ENCODE assay signal across 9 cellular contexts in genomic region chr5:112418412-112419049, GRCh38. TPM values are rescaled to one million over a fixed set of nuclear protein-coding genes. Genes with fewer than 3 reads are reported as not detected.
DNase-seq lines count a peak whose midpoint lies in the region; ATAC-seq, FAIRE-seq and TF ChIP-seq lines count a peak whose summit lies in the region.
"Had no signal": no experiment of that assay in that cellular context is flagged by ENCODE, and none has a peak within 500 bp of the region (broad histone marks: within the 10 kb centered on the region; RNA-seq: fewer than 3 reads in every experiment).

No MANE protein-coding gene starts in this region.

- H3K36me3 ChIP-seq in hepatocyte (replicated peaks; ENCODE audit: insufficient read depth, low read depth) (no peaks in the 10 kb centered on the region), skeletal muscle tissue (ENCODE audit: control insufficient read depth in 3 of 3, insufficient read depth in 3 of 3, low read length in 3 of 3) (no peaks in the 10 kb centered on the region)

- no peaks in the 10 kb centered on the region for H3K9me2 ChIP-seq in hepatocyte (replicated peaks; ENCODE audit: insufficient read depth)

- H3K9ac ChIP-seq in skeletal muscle tissue (ENCODE audit: low read depth in 1 of 3, low read length in 3 of 3) = peak overlapping the region; percentile 61 to 70 (median 64)

- peak overlapping the region; percentile 94 for H2AFZ ChIP-seq in hepatocyte

- peak overlapping the region; percentile 85 for H3K4me2 ChIP-seq in hepatocyte

- no peaks in the 10 kb centered on the region for H3K27me3 ChIP-seq in hepatocyte
- peaks cover 13 to 35% (median 22%) of the 10 kb centered on the region in 3 donors for H3K27me3 ChIP-seq in skeletal muscle tissue (ENCODE audit: control insufficient read depth in 3 of 3, insufficient read depth in 3 of 3, low read length in 3 of 3)

- FAIRE-seq in RCC 7860 (lab: Jason Lieb, UNC) = no peak
- FAIRE-seq: G401.6 had no signal

- no peaks in the 10 kb centered on the region for H3K36me3 Mint-ChIP-seq in activated CD8-positive, alpha-beta memory T cell treated with anti-CD3 and anti-CD28 coated beads, Interleukin-2, amount 10 ng/mL, durations not matched to agents 7 days and 5 days
- H3K36me3 Mint-ChIP-seq in activated T-helper 1 cell treated with anti-CD3 and anti-CD28 coated beads, Interleukin-12 subunit alpha, Interleukin-12 subunit beta, Interleukin-2, Interleukin-4 antibody, amounts not matched to agents 30 ng/mL and 10 ng/mL and 1 ng/mL, durations not matched to agents 14 hours and 24 hours and 36 hours (ENCODE audit: low read depth) = peaks cover 1% of the 10 kb centered on the region

- H3K27me3 Mint-ChIP-seq in activated CD8-positive, alpha-beta memory T cell treated with anti-CD3 and anti-CD28 coated beads, Interleukin-2, amount 10 ng/mL, durations not matched to agents 7 days and 5 days = peaks cover 65% of the 10 kb centered on the region
- H3K27me3 Mint-ChIP-seq in activated T-helper 1 cell treated with anti-CD3 and anti-CD28 coated beads, Interleukin-12 subunit alpha, Interleukin-12 subunit beta, Interleukin-2, Interleukin-4 antibody, amounts not matched to agents 30 ng/mL and 10 ng/mL and 1 ng/mL, durations not matched to agents 14 hours and 24 hours and 36 hours (ENCODE audit: insufficient read depth) = peaks cover 67% of the 10 kb centered on the region

- H3K79me2 ChIP-seq in hepatocyte = peaks cover 20% of the 10 kb centered on the region

- intact Hi-C loops in activated T-helper 1 cell treated with anti-CD3 and anti-CD28 coated beads, Interleukin-12 subunit alpha, Interleukin-12 subunit beta, Interleukin-2, Interleukin-4 antibody, amounts not matched to agents 30 ng/mL and 10 ng/mL and 1 ng/mL, durations not matched to agents 14 hours and 24 hours and 36 hours (cut with micrococcal nuclease) = loop anchor here (2.0 kb wide), 1 partner anchor 318 kb away; the partner anchor contains the start of gene APC

- 2% methylated on average over 39 of the region's 39 CpGs for WGBS in hepatocyte (ENCODE audit: low lambda C conversion rate, missing lambda C conversion rate)

- peak overlapping the region; percentile 31 for H3K27ac Mint-ChIP-seq in activated CD8-positive, alpha-beta memory T cell treated with anti-CD3 and anti-CD28 coated beads, Interleukin-2, amount 10 ng/mL, durations not matched to agents 7 days and 5 days
- peak overlapping the region; percentile 1 for H3K27ac Mint-ChIP-seq in activated T-helper 1 cell treated with anti-CD3 and anti-CD28 coated beads, Interleukin-12 subunit alpha, Interleukin-12 subunit beta, Interleukin-2, Interleukin-4 antibody, amounts not matched to agents 30 ng/mL and 10 ng/mL and 1 ng/mL, durations not matched to agents 14 hours and 24 hours and 36 hours

- H3K4me3 Mint-ChIP-seq in activated CD8-positive, alpha-beta memory T cell treated with anti-CD3 and anti-CD28 coated beads, Interleukin-2, amount 10 ng/mL, durations not matched to agents 7 days and 5 days = peak overlapping the region; percentile 69
- H3K4me3 Mint-ChIP-seq in activated T-helper 1 cell treated with anti-CD3 and anti-CD28 coated beads, Interleukin-12 subunit alpha, Interleukin-12 subunit beta, Interleukin-2, Interleukin-4 antibody, amounts not matched to agents 30 ng/mL and 10 ng/mL and 1 ng/mL, durations not matched to agents 14 hours and 24 hours and 36 hours = peak overlapping the region; percentile 81

- H3K4me1 ChIP-seq in hepatocyte (ENCODE audit: insufficient read depth) = no peaks in the 10 kb centered on the region
- H3K4me1 ChIP-seq in skeletal muscle tissue (ENCODE audit: control insufficient read depth in 3 of 3, insufficient read depth in 3 of 3, low read length in 3 of 3) = peaks cover 3 to 19% (median 3%) of the 10 kb centered on the region in 3 donors

- H3K27ac ChIP-seq in hepatocyte = peak overlapping the region; percentile 70
- peak overlapping the region; percentile 46 for H3K27ac ChIP-seq in skeletal muscle tissue (ENCODE audit: low read depth, low read length)

- TF ChIP-seq CTCF in hepatocyte (IDR thresholded peaks at IDR 0.05; ENCODE audit: poor library complexity) = no peak

- DNase-seq in activated CD8-positive, alpha-beta memory T cell treated with anti-CD3 and anti-CD28 coated beads, Interleukin-2, amount 10 ng/mL, durations not matched to agents 7 days and 5 days = no peak
- DNase-seq in activated CD8-positive, alpha-beta memory T cell treated with anti-CD3 and anti-CD28 coated beads for 24 hours = no peak
- no peak for DNase-seq in activated T-helper 1 cell treated with anti-CD3 and anti-CD28 coated beads, Interleukin-12 subunit alpha, Interleukin-12 subunit beta, Interleukin-2, Interleukin-4 antibody, amounts not matched to agents 30 ng/mL and 10 ng/mL and 1 ng/mL, durations not matched to agents 14 hours and 24 hours and 36 hours (ENCODE audit: low spot score)
- no peak for DNase-seq in hepatocyte (ENCODE audit: low spot score)
- DNase-seq in RCC 7860 (ENCODE audit: low spot score) = no peak
- no peak for DNase-seq in SIG-M5 treated with dmso at 0.1 percent for 504 hours (lab: John Stamatoyannopoulos, UW; ENCODE audit: unreplicated experiment)
- no peak for DNase-seq in 8988T

- CTCF ChIA-PET in activated CD8-positive, alpha-beta memory T cell treated with anti-CD3 and anti-CD28 coated beads, Interleukin-2, amount 10 ng/mL, durations not matched to agents 7 days and 5 days (lab: Charles Lee) = interaction anchor here (0.9 to 2.8 kb wide), 5 partner anchors 11 to 243 kb away, joined by 3 to 9 read pairs (median 4); no protein-coding TSS in a partner anchor

- peaks cover 15% of the 10 kb centered on the region for H3K4me1 Mint-ChIP-seq in activated CD8-positive, alpha-beta memory T cell treated with anti-CD3 and anti-CD28 coated beads, Interleukin-2, amount 10 ng/mL, durations not matched to agents 7 days and 5 days
- peaks cover 10% of the 10 kb centered on the region for H3K4me1 Mint-ChIP-seq in activated T-helper 1 cell treated with anti-CD3 and anti-CD28 coated beads, Interleukin-12 subunit alpha, Interleukin-12 subunit beta, Interleukin-2, Interleukin-4 antibody, amounts not matched to agents 30 ng/mL and 10 ng/mL and 1 ng/mL, durations not matched to agents 14 hours and 24 hours and 36 hours (ENCODE audit: low read depth)

- H3K9me3 Mint-ChIP-seq in activated CD8-positive, alpha-beta memory T cell treated with anti-CD3 and anti-CD28 coated beads, Interleukin-2, amount 10 ng/mL, durations not matched to agents 7 days and 5 days (ENCODE audit: low read depth) = no peaks in the 10 kb centered on the region
- no peaks in the 10 kb centered on the region for H3K9me3 Mint-ChIP-seq in activated T-helper 1 cell treated with anti-CD3 and anti-CD28 coated beads, Interleukin-12 subunit alpha, Interleukin-12 subunit beta, Interleukin-2, Interleukin-4 antibody, amounts not matched to agents 30 ng/mL and 10 ng/mL and 1 ng/mL, durations not matched to agents 14 hours and 24 hours and 36 hours

- H3K9me3 ChIP-seq in hepatocyte (ENCODE audit: low read depth) = no peaks in the 10 kb centered on the region
- no peaks in the 10 kb centered on the region for H3K9me3 ChIP-seq in skeletal muscle tissue (ENCODE audit: control insufficient read depth in 3 of 3, low read length in 3 of 3)

- no peaks in the 10 kb centered on the region for H4K20me1 ChIP-seq in hepatocyte (ENCODE audit: insufficient read depth, poor library complexity, severe bottlenecking)

- peak overlapping the region; percentile 95 for H3K4me3 ChIP-seq in hepatocyte
- peak overlapping the region; percentile 71 to 86 (median 85) for H3K4me3 ChIP-seq in skeletal muscle tissue (ENCODE audit: low read length in 3 of 3)

- peak; percentile 8 for ATAC-seq in activated CD8-positive, alpha-beta memory T cell treated with anti-CD3 and anti-CD28 coated beads, Interleukin-2, amount 10 ng/mL, durations not matched to agents 7 days and 5 days

RNA-seq across cellular contexts. Expression of gene EPB41L4A, which starts 0.5 kb away (rescaled TPM):
- total RNA-seq in activated CD8-positive, alpha-beta memory T cell treated with anti-CD3 and anti-CD28 coated beads, Interleukin-2, amount 10 ng/mL, durations not matched to agents 7 days and 5 days = 1 to 10 TPM; 1.3 to 1.5 TPM
- total RNA-seq in activated T-helper 1 cell treated with anti-CD3 and anti-CD28 coated beads, Interleukin-12 subunit alpha, Interleukin-12 subunit beta, Interleukin-2, Interleukin-4 antibody, amounts not matched to agents 30 ng/mL and 10 ng/mL and 1 ng/mL, durations not matched to agents 14 hours and 24 hours and 36 hours = not detected in 2 replicates
- total RNA-seq in hepatocyte = 11.4 and 12.9 TPM in 2 replicates
- 9.5 and 10.2 TPM in 2 replicates for polyA plus RNA-seq in hepatocyte
- 21.4 TPM for total RNA-seq in skeletal muscle tissue
